In the genomic region with DNA sequence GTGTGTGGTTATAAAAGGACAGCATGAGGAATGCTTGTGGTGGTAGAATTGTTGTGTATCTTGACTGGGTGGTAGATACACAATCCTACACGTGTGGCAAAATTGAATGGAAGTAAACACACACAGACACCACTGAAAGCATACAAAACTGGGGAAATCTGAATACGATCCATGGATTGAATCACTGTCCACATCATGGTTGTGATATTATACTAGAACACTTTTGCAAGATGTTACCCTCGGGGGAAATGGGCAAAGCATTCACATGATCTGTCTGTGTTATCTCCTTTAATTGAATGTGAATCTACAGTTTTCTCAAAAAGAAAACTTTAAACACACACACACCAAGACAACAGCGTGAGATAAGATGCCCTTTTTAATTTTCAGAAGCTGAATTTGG, we compare ENCODE assay signal across 22 cellular contexts.
DNase-seq lines count a peak whose midpoint lies in the region; ATAC-seq, FAIRE-seq and TF ChIP-seq lines count a peak whose summit lies in the region.
"Had no signal": no experiment of that assay in that cellular context is flagged by ENCODE, and none has a peak within 500 bp of the region (broad histone marks: within the 10 kb centered on the region; RNA-seq: fewer than 3 reads in every experiment).

No MANE protein-coding gene starts in this region.

- H2AK5ac ChIP-seq in H1 (ENCODE audit: low read depth, low read length): no peak overlapping the region

- H3K14ac ChIP-seq in H1 (ENCODE audit: insufficient read length): no peak overlapping the region

- no peak for TF ChIP-seq EP300 in H1 (IDR thresholded peaks at IDR 0.05; ENCODE audit: borderline replicate concordance in 1 of 2, low read depth in 2 of 2, low read length in 2 of 2)
- TF ChIP-seq EP300 in gastroesophageal sphincter (IDR thresholded peaks at IDR 0.05): no peak

- H3K4me3 ChIP-seq in H1 (ENCODE audit: extremely low read depth in 1 of 4, insufficient read depth in 2 of 4, low read depth in 3 of 4, low read length in 4 of 4) (no peak overlapping the region), gastroesophageal sphincter (no peak overlapping the region), subcutaneous abdominal adipose tissue (ENCODE audit: low read depth in 1 of 5, low read length in 5 of 5) (no peak overlapping the region), right lobe of liver (no peak overlapping the region)
- H3K4me3 ChIP-seq: BLaER1, GM23338, HAP-1 had no signal

- POLR2A ChIA-PET in H1 (lab: Charles Lee; ENCODE audit: partially characterized antibody): no interaction called here

- no peaks in the 10 kb centered on the region for H3K23me2 ChIP-seq in H1 (ENCODE audit: low read depth, low read length)

- CTCF ChIA-PET in H1 (lab: Charles Lee; ENCODE audit: partially characterized antibody): no interaction called here

- no peak overlapping the region for H4K91ac ChIP-seq in H1 (replicated peaks; ENCODE audit: insufficient read length, low read length)

- H2BK5ac ChIP-seq in H1 (ENCODE audit: low read depth, low read length): no peak overlapping the region

- H2AFZ ChIP-seq in H1 (ENCODE audit: low read length): no peak overlapping the region
- H2AFZ ChIP-seq: GM23338 had no signal

- no peak overlapping the region for H2BK12ac ChIP-seq in H1 (ENCODE audit: low read depth, low read length)

- H3K27ac ChIP-seq in H1 (ENCODE audit: low read depth, low read length) (no peak overlapping the region), gastroesophageal sphincter (peak overlapping the region in 2 of 4 donors; percentile 11 to 13), subcutaneous abdominal adipose tissue (ENCODE audit: low read depth, low read length) (peak overlapping the region; percentile 54), foreskin keratinocyte (no peak overlapping the region), right lobe of liver (no peak overlapping the region)
- H3K27ac ChIP-seq: 22Rv1, BLaER1, C4-2B had no signal

- no peak for TF ChIP-seq POLR2A in H1 (IDR thresholded peaks at IDR 0.05; ENCODE audit: control extremely low read depth in 1 of 2, low read depth in 2 of 2, low read length in 2 of 2)
- no peak for TF ChIP-seq POLR2A in gastroesophageal sphincter (IDR thresholded peaks at IDR 0.05)
- TF ChIP-seq POLR2A in right lobe of liver (IDR thresholded peaks at IDR 0.05): no peak

- H2BK120ac ChIP-seq in H1 (replicated peaks; ENCODE audit: low read depth, low read length): no peak overlapping the region

- no peak for FAIRE-seq in H1 (lab: Jason Lieb, UNC)
- FAIRE-seq: A204.1, G401.6, GM12892, H54 had no signal

- no peaks in the 10 kb centered on the region for H3K36me3 ChIP-seq in H1 (ENCODE audit: control insufficient read depth in 2 of 4, insufficient read depth in 4 of 4, low read length in 3 of 4)
- no peaks in the 10 kb centered on the region for H3K36me3 ChIP-seq in gastroesophageal sphincter
- no peaks in the 10 kb centered on the region for H3K36me3 ChIP-seq in subcutaneous abdominal adipose tissue (ENCODE audit: control insufficient read depth in 5 of 5, insufficient read depth in 5 of 5, low read length in 5 of 5)
- H3K36me3 ChIP-seq in right lobe of liver: no peaks in the 10 kb centered on the region
- H3K36me3 ChIP-seq: BLaER1, HAP-1 had no signal

- WGBS in H1 (ENCODE audit: extremely low coverage in 1 of 2, insufficient coverage in 1 of 2, insufficient read length in 1 of 2, insufficient replicate concordance in 2 of 2, low coverage in 1 of 2, low lambda C conversion rate in 2 of 2, missing lambda C conversion rate in 1 of 2), 2 experiments: 83% methylated on average over 4 of the region's 4 CpGs; no CpG with 5 or more reads in 1 of the 2 experiments
- WGBS in gastroesophageal sphincter (ENCODE audit: low coverage in 1 of 2), 2 donors: 79 to 92% methylated on average over 4 of the region's 4 CpGs
- 41% methylated on average over 4 of the region's 4 CpGs for WGBS in right lobe of liver (ENCODE audit: insufficient coverage, low coverage, low lambda C conversion rate, missing lambda C conversion rate)

- H4K8ac ChIP-seq in H1 (ENCODE audit: extremely low read depth, insufficient read depth, low read length): no peak overlapping the region

- no peak overlapping the region for H3K4ac ChIP-seq in H1 (replicated peaks; ENCODE audit: insufficient read length, low read depth, low read length)

- no peak overlapping the region for H3K18ac ChIP-seq in H1 (ENCODE audit: extremely low read depth, low read length)

- H3K27me3 ChIP-seq in H1 (replicated peaks in 1 of 4; ENCODE audit: control insufficient read depth in 3 of 4, extremely low read depth in 1 of 4, insufficient read depth in 3 of 4, low read length in 3 of 4): 0 out of 7 replicates have a peak, but pooled peaks cover 0 to 2% (median 0%) of the 10 kb centered on the region in 4 experiments
- no peaks in the 10 kb centered on the region for H3K27me3 ChIP-seq in gastroesophageal sphincter
- no peaks in the 10 kb centered on the region for H3K27me3 ChIP-seq in subcutaneous abdominal adipose tissue (ENCODE audit: control insufficient read depth in 5 of 5, insufficient read depth in 4 of 5, low read length in 5 of 5)
- no peaks in the 10 kb centered on the region for H3K27me3 ChIP-seq in foreskin keratinocyte
- H3K27me3 ChIP-seq in right lobe of liver: no peaks in the 10 kb centered on the region
- H3K27me3 ChIP-seq: BLaER1 had no signal

- no peak for DNase-seq in H1 (ENCODE audit: low read depth in 1 of 2, low spot score in 2 of 2)
- peak; percentile 50 for DNase-seq in fibroblast of gingiva (ENCODE audit: low read depth)
- DNase-seq in foreskin keratinocyte: no peak
- DNase-seq in NCI-H526 (lab: John Stamatoyannopoulos, UW): no peak
- DNase-seq in right lobe of liver: no peak
- DNase-seq: Caco-2; CD4-positive, CD25-positive, alpha-beta regulatory T cell; CD8-positive, alpha-beta T cell; DMS153; DND-41; HFFc6 had no signal

- H3K79me1 ChIP-seq in H1 (ENCODE audit: low read depth, low read length): no peaks in the 10 kb centered on the region

- no peaks in the 10 kb centered on the region for H4K20me1 ChIP-seq in H1 (replicated peaks in 1 of 2; ENCODE audit: control insufficient read depth in 1 of 2, insufficient read depth in 2 of 2, low read length in 2 of 2)
- H4K20me1 ChIP-seq: BLaER1 had no signal

- TF ChIP-seq RAD21 in H1 (IDR thresholded peaks at IDR 0.05 in 1 of 2, conservative IDR thresholded peaks at IDR 0.05 in 1 of 2; ENCODE audit: low read depth in 2 of 2, low read length in 2 of 2): no peak

- H3K9me3 ChIP-seq in H1 (ENCODE audit: insufficient read depth in 2 of 2, low read depth in 1 of 2, low read length in 1 of 2): no peaks in the 10 kb centered on the region
- no peaks in the 10 kb centered on the region for H3K9me3 ChIP-seq in gastroesophageal sphincter
- no peaks in the 10 kb centered on the region for H3K9me3 ChIP-seq in subcutaneous abdominal adipose tissue (ENCODE audit: control insufficient read depth in 5 of 5, low read length in 5 of 5)
- no peaks in the 10 kb centered on the region for H3K9me3 ChIP-seq in right lobe of liver
- H3K9me3 ChIP-seq: BLaER1, Caco-2, HAP-1 had no signal

- H3K23ac ChIP-seq in H1 (ENCODE audit: insufficient read length): no peak overlapping the region

- no peaks in the 10 kb centered on the region for H3K4me1 ChIP-seq in H1 (replicated peaks in 1 of 4; ENCODE audit: control insufficient read depth in 3 of 4, insufficient read depth in 4 of 4, low read length in 3 of 4)
- peaks cover 0 to 4% (median 0%) of the 10 kb centered on the region in 3 donors for H3K4me1 ChIP-seq in gastroesophageal sphincter
- H3K4me1 ChIP-seq in subcutaneous abdominal adipose tissue (ENCODE audit: control insufficient read depth in 5 of 5, insufficient read depth in 5 of 5, low read length in 5 of 5): peaks cover 0 to 22% (median 9%) of the 10 kb centered on the region in 5 donors
- no peaks in the 10 kb centered on the region for H3K4me1 ChIP-seq in foreskin keratinocyte
- no peaks in the 10 kb centered on the region for H3K4me1 ChIP-seq in right lobe of liver
- H3K4me1 ChIP-seq: BLaER1, Caco-2, HAP-1 had no signal

- no peak overlapping the region for H3K4me2 ChIP-seq in H1 (ENCODE audit: insufficient read depth in 1 of 2, low read depth in 2 of 2, low read length in 2 of 2)
- H3K4me2 ChIP-seq: BLaER1, GM23338 had no signal

- no peak overlapping the region for H3K9ac ChIP-seq in H1 (replicated peaks in 1 of 4; ENCODE audit: extremely low read depth in 1 of 4, low read depth in 3 of 4, low read length in 3 of 4)
- H3K9ac ChIP-seq in subcutaneous abdominal adipose tissue (ENCODE audit: low read length in 5 of 5): no peak overlapping the region
- H3K9ac ChIP-seq: BLaER1 had no signal

- H2BK20ac ChIP-seq in H1 (ENCODE audit: low read length): no peak overlapping the region

- peak; percentile 48 for ATAC-seq in gastroesophageal sphincter
- no peak for ATAC-seq in foreskin keratinocyte
- ATAC-seq in right lobe of liver: no peak
- ATAC-seq: CD8-positive, alpha-beta T cell; GM23338 had no signal

- no peak for TF ChIP-seq CTCF in H1 (IDR thresholded peaks at IDR 0.05; ENCODE audit: control extremely low read depth in 1 of 3, insufficient read depth in 1 of 3, low read depth in 1 of 3, low read length in 3 of 3)
- no peak for TF ChIP-seq CTCF in gastroesophageal sphincter (IDR thresholded peaks at IDR 0.05)
- no peak for TF ChIP-seq CTCF in foreskin keratinocyte (conservative IDR thresholded peaks at IDR 0.05)
- no peak for TF ChIP-seq CTCF in right lobe of liver (IDR thresholded peaks at IDR 0.05)

- peak overlapping the region; percentile 39 for H3K56ac ChIP-seq in H1 (replicated peaks; ENCODE audit: insufficient read length, low read depth, low read length)

- H2BK15ac ChIP-seq in H1 (ENCODE audit: low read length): no peak overlapping the region

- H3K79me2 ChIP-seq in H1 (ENCODE audit: control insufficient read depth in 1 of 2, insufficient read depth in 2 of 2, low read length in 2 of 2): no peaks in the 10 kb centered on the region

- intact Hi-C loops in right lobe of liver (cut with DNase I): no loop called here

- no peak overlapping the region for H4K5ac ChIP-seq in H1 (ENCODE audit: insufficient read length, low read depth, low read length)

TF ChIP-seq in H1, 55 proteins besides CTCF, POLR2A, EP300 and RAD21 (continues in another document):
- TF ChIP-seq KDM4A (IDR thresholded peaks at IDR 0.05; ENCODE audit: low read depth, low read length, severe bottlenecking) (no peak), JUND (IDR thresholded peaks at IDR 0.05; ENCODE audit: low read length) (no peak), TBP (IDR thresholded peaks at IDR 0.05; ENCODE audit: low read depth, low read length) (no peak), ASH2L (IDR thresholded peaks at IDR 0.05; ENCODE audit: low read length) (no peak), SP4 (IDR thresholded peaks at IDR 0.05; ENCODE audit: low read length) (no peak), HDAC2 (IDR thresholded peaks at IDR 0.05; ENCODE audit: borderline replicate concordance in 1 of 2, low read depth in 2 of 2, low read length in 2 of 2) (no peak), RBBP5 (IDR thresholded peaks at IDR 0.05; ENCODE audit: borderline replicate concordance, low read depth, low read length) (no peak), TEAD4 (IDR thresholded peaks at IDR 0.05; ENCODE audit: low read depth, low read length) (no peak), MAFK (IDR thresholded peaks at IDR 0.05; ENCODE audit: low read depth, low read length) (no peak)
